In the genomic region with DNA sequence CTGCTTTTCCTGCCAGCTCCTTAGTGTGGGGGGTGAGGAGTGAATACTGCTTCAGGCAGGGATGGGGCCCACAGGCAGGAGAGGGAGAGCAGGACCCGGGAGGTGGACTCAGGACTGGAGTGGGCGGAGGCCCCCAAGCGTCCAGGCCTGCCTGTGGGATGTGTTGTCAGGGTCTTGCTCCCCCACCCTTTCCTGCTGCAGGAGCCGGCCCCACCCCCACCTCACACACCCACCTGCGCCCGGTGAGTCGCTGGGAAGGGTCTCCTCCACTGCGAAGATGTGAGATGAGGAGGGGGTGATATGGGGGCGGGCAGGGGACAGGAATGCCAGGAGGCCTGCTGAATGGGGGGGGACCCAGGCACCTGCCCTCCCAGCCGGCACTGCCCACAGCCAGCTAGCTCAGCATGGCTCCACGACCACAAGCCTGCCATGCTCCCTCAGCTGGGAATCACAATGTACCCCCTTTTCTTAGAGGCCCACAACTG, we compare ENCODE assay signal across 9 cellular contexts. TPM values are rescaled to one million over a fixed set of nuclear protein-coding genes. Genes with fewer than 3 reads are reported as not detected.
DNase-seq lines count a peak whose midpoint lies in the region; ATAC-seq and TF ChIP-seq lines count a peak whose summit lies in the region.
"Had no signal": no experiment of that assay in that cellular context is flagged by ENCODE, and none has a peak within 500 bp of the region (broad histone marks: within the 10 kb centered on the region; RNA-seq: fewer than 3 reads in every experiment).

No MANE protein-coding gene starts in this region.

- DNase-seq in HFF-Myc (ENCODE audit: extremely low read depth, low read depth) = no peak
- DNase-seq in WTC11 (ENCODE audit: low spot score) = no peak
- DNase-seq in iPS DF 6.9 (ENCODE audit: low read depth, low spot score) = no peak
- no peak for DNase-seq in activated CD4-positive, alpha-beta T cell treated with anti-CD3 and anti-CD28 coated beads, Interleukin-2, amount 50 U/mL, for 1 hour
- no peak for DNase-seq in T-helper 1 cell
- DNase-seq: activated CD4-positive, alpha-beta T cell treated with anti-CD3 and anti-CD28 coated beads, Interleukin-2, amount 50 U/mL, for 4 hours; NCI-H2081 treated with DMSO at 0.1 percent for 48 hours had no signal

- peak overlapping the region; percentile 71 for H3K4me3 Mint-ChIP-seq in WTC11

- CTCF ChIA-PET in WTC11 (lab: Charles Lee) = interaction anchor here (0.6 to 9.4 kb wide), 20 partner anchors 10 to 806 kb away, joined by 3 to 128 read pairs (median 8); partner anchors contain the start of genes ASB16, GPATCH8, GRN and RUNDC3A

- H3K27ac ChIP-seq in iPS DF 6.9 (ENCODE audit: low read length) = no peak overlapping the region
- no peak overlapping the region for H3K27ac ChIP-seq in skin epidermis

- H3K36me3 Mint-ChIP-seq in WTC11 = no peaks in the 10 kb centered on the region

- no peak overlapping the region for H3K27ac Mint-ChIP-seq in WTC11

- TF ChIP-seq CTCF in HFF-Myc (IDR thresholded peaks at IDR 0.05; ENCODE audit: low read depth, low read length, missing control alignments) (no peak), WTC11 (IDR thresholded peaks at IDR 0.05) (no peak)

- POLR2A ChIA-PET in WTC11 (lab: Charles Lee) = interaction anchor here (1.0 to 1.9 kb wide), 2 partner anchors 8 to 17 kb away, joined by 6 read pairs; no protein-coding TSS in a partner anchor

- no CpG with 5 or more reads among the region's 11 CpGs for WGBS in iPS DF 6.9 (ENCODE audit: insufficient coverage, insufficient read length)

- H3K4me1 ChIP-seq in iPS DF 6.9 (ENCODE audit: control insufficient read depth, insufficient read depth, low read length) = peaks cover 15% of the 10 kb centered on the region

- H3K36me3 ChIP-seq in iPS DF 6.9 (ENCODE audit: control insufficient read depth, insufficient read depth, low read length) = no peaks in the 10 kb centered on the region

- H3K4me1 Mint-ChIP-seq in WTC11 = peaks cover 22% of the 10 kb centered on the region

- H3K9me3 ChIP-seq in iPS DF 6.9 (ENCODE audit: control insufficient read depth, insufficient read depth, low read length) = no peaks in the 10 kb centered on the region

- no peak; the same call in 1 of the 2 replicates for ATAC-seq in WTC11
- no peak for ATAC-seq in GM18870 (IDR thresholded peaks at IDR 0.05; ENCODE audit: unreplicated experiment)

- H3K9me3 Mint-ChIP-seq in WTC11 = no peaks in the 10 kb centered on the region

- no peaks in the 10 kb centered on the region for H3K27me3 ChIP-seq in iPS DF 6.9 (ENCODE audit: control insufficient read depth, insufficient read depth, low read length)

- H3K4me3 ChIP-seq in HFF-Myc (replicated peaks; ENCODE audit: low read depth, low read length) = peak overlapping the region; percentile 61
- H3K4me3 ChIP-seq in iPS DF 6.9 (ENCODE audit: low read length) = peak overlapping the region; percentile 75; the same call in 1 of the 2 replicates
- peak overlapping the region in 6 of 7 experiments; percentile 45 to 74 (median 55) for H3K4me3 ChIP-seq in skin epidermis

- H3K27me3 Mint-ChIP-seq in WTC11 (ENCODE audit: low read depth) = peaks cover 36% of the 10 kb centered on the region

TF ChIP-seq in WTC11, 78 proteins besides CTCF, POLR2A, EP300 and RAD21:
- TF ChIP-seq, protein P1, sequence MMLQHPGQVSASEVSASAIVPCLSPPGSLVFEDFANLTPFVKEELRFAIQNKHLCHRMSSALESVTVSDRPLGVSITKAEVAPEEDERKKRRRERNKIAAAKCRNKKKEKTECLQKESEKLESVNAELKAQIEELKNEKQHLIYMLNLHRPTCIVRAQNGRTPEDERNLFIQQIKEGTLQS (CRISPR knock-in tag; conservative IDR thresholded peaks at IDR 0.05) = no peak
- TF ChIP-seq ZNF138 (CRISPR knock-in tag; conservative IDR thresholded peaks at IDR 0.05) (no peak), AR (CRISPR knock-in tag; IDR thresholded peaks at IDR 0.05) (no peak), FOXJ3 (CRISPR knock-in tag; IDR thresholded peaks at IDR 0.05; ENCODE audit: borderline replicate concordance) (no peak)
- TF ChIP-seq, protein P2, sequence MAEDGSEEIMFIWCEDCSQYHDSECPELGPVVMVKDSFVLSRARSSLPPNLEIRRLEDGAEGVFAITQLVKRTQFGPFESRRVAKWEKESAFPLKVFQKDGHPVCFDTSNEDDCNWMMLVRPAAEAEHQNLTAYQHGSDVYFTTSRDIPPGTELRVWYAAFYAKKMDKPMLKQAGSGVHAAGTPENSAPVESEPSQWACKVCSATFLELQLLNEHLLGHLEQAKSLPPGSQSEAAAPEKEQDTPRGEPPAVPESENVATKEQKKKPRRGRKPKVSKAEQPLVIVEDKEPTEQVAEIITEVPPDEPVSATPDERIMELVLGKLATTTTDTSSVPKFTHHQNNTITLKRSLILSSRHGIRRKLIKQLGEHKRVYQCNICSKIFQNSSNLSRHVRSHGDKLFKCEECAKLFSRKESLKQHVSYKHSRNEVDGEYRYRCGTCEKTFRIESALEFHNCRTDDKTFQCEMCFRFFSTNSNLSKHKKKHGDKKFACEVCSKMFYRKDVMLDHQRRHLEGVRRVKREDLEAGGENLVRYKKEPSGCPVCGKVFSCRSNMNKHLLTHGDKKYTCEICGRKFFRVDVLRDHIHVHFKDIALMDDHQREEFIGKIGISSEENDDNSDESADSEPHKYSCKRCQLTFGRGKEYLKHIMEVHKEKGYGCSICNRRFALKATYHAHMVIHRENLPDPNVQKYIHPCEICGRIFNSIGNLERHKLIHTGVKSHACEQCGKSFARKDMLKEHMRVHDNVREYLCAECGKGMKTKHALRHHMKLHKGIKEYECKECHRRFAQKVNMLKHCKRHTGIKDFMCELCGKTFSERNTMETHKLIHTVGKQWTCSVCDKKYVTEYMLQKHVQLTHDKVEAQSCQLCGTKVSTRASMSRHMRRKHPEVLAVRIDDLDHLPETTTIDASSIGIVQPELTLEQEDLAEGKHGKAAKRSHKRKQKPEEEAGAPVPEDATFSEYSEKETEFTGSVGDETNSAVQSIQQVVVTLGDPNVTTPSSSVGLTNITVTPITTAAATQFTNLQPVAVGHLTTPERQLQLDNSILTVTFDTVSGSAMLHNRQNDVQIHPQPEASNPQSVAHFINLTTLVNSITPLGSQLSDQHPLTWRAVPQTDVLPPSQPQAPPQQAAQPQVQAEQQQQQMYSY (CRISPR knock-in tag; IDR thresholded peaks at IDR 0.05) = peak; percentile 67
- TF ChIP-seq, protein P3, sequence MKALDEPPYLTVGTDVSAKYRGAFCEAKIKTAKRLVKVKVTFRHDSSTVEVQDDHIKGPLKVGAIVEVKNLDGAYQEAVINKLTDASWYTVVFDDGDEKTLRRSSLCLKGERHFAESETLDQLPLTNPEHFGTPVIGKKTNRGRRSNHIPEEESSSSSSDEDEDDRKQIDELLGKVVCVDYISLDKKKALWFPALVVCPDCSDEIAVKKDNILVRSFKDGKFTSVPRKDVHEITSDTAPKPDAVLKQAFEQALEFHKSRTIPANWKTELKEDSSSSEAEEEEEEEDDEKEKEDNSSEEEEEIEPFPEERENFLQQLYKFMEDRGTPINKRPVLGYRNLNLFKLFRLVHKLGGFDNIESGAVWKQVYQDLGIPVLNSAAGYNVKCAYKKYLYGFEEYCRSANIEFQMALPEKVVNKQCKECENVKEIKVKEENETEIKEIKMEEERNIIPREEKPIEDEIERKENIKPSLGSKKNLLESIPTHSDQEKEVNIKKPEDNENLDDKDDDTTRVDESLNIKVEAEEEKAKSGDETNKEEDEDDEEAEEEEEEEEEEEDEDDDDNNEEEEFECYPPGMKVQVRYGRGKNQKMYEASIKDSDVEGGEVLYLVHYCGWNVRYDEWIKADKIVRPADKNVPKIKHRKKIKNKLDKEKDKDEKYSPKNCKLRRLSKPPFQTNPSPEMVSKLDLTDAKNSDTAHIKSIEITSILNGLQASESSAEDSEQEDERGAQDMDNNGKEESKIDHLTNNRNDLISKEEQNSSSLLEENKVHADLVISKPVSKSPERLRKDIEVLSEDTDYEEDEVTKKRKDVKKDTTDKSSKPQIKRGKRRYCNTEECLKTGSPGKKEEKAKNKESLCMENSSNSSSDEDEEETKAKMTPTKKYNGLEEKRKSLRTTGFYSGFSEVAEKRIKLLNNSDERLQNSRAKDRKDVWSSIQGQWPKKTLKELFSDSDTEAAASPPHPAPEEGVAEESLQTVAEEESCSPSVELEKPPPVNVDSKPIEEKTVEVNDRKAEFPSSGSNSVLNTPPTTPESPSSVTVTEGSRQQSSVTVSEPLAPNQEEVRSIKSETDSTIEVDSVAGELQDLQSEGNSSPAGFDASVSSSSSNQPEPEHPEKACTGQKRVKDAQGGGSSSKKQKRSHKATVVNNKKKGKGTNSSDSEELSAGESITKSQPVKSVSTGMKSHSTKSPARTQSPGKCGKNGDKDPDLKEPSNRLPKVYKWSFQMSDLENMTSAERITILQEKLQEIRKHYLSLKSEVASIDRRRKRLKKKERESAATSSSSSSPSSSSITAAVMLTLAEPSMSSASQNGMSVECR (CRISPR knock-in tag; IDR thresholded peaks at IDR 0.05; ENCODE audit: borderline replicate concordance) = no peak

RNA-seq across cellular contexts. Expression of gene FAM171A2, which starts 1.1 kb away (rescaled TPM):
- total RNA-seq in WTC11 (2021) = 28.2 to 29.9 TPM (median 28.5 TPM) in 3 replicates

RNA-seq across cellular contexts. Expression of gene GRN, which starts 17.4 kb away (rescaled TPM):
- 177 to 185 TPM (median 185 TPM) in 3 replicates for total RNA-seq in WTC11 (2021)

RNA-seq across cellular contexts. Expression of gene ITGA2B, which starts 26.9 kb away (rescaled TPM):
- 21.5 to 30.3 TPM (median 28.5 TPM) in 3 replicates for total RNA-seq in WTC11 (2021)

RNA-seq across cellular contexts. Expression of gene SLC25A39, which starts 37.9 kb away (rescaled TPM):
- total RNA-seq in WTC11 (2021) = 254 to 271 TPM (median 268 TPM) in 3 replicates

RNA-seq across cellular contexts. Expression of gene RUNDC3A, which starts 54.1 kb away (rescaled TPM):
- 5.1 to 6.5 TPM (median 5.2 TPM) in 3 replicates for total RNA-seq in WTC11 (2021)
